39 cellular contexts compared by ENCODE assay signal in genomic region chr10:48948631-48949030, GRCh38. TPM values are rescaled to one million over a fixed set of nuclear protein-coding genes. Genes with fewer than 3 reads are reported as not detected.
"Had no signal": no experiment of that assay in that cellular context is flagged by ENCODE, and none has a peak within 500 bp of the region (broad histone marks: within the 10 kb centered on the region; RNA-seq: fewer than 3 reads in every experiment).

No MANE protein-coding gene starts in this region.

- H3K27ac ChIP-seq: adrenal gland, body of pancreas, breast epithelium, PC-9, RWPE1 had no signal

- H3K27ac Mint-ChIP-seq: activated CD4-positive, alpha-beta T cell treated with anti-CD3 and anti-CD28 coated beads for 36 hours; activated CD4-positive, alpha-beta T cell treated with anti-CD3 and anti-CD28 coated beads, Interleukin-2, amount 10 ng/mL, durations not matched to agents 7 days and 5 days; activated CD8-positive, alpha-beta T cell treated with anti-CD3 and anti-CD28 coated beads, Interleukin-2, amount 10 ng/mL, durations not matched to agents 7 days and 5 days; activated naive CD4-positive, alpha-beta T cell treated with anti-CD3 and anti-CD28 coated beads for 36 hours; activated naive CD4-positive, alpha-beta T cell treated with anti-CD3 and anti-CD28 coated beads, Interleukin-2, amount 50 U/mL, for 72 hours; activated T-cell treated with anti-CD3 and anti-CD28 coated beads, Interleukin-2, amount 50 U/mL, for 24 hours; activated T-helper 2 cell treated with anti-CD3 and anti-CD28 coated beads, Interferon-gamma antibody, Interleukin-2, Interleukin-4, amounts not matched to agents 10 μg/mL and 5 μg/mL and 100 μg/mL, durations not matched to agents 14 hours and 24 hours and 36 hours; T-helper 1 cell treated with Interleukin-12 subunit alpha and Interleukin-12 subunit beta and Interleukin-4 antibody, amounts not matched to agents 30 μg/mL and 1 μg/mL, for 36 hours; T-helper 2 cell treated with Interferon-gamma antibody and Interleukin-4, amounts not matched to agents 5 μg/mL and 100 μg/mL, for 36 hours; WTC11 had no signal

- H3K4me1 ChIP-seq: adrenal gland, body of pancreas, breast epithelium had no signal

- H3K9me3 Mint-ChIP-seq: activated CD4-positive, alpha-beta T cell treated with anti-CD3 and anti-CD28 coated beads, Interleukin-2, amount 10 ng/mL, durations not matched to agents 7 days and 5 days; activated naive CD4-positive, alpha-beta T cell treated with anti-CD3 and anti-CD28 coated beads for 36 hours; activated naive CD4-positive, alpha-beta T cell treated with anti-CD3 and anti-CD28 coated beads, Interleukin-2, amount 50 U/mL, for 72 hours; activated T-cell treated with anti-CD3 and anti-CD28 coated beads, Interleukin-2, amount 50 U/mL, for 24 hours; activated T-helper 2 cell treated with anti-CD3 and anti-CD28 coated beads, Interferon-gamma antibody, Interleukin-2, Interleukin-4, amounts not matched to agents 10 μg/mL and 5 μg/mL and 100 μg/mL, durations not matched to agents 14 hours and 24 hours and 36 hours; IgD-negative memory B cell; T-helper 1 cell treated with Interleukin-12 subunit alpha and Interleukin-12 subunit beta and Interleukin-4 antibody, amounts not matched to agents 30 μg/mL and 1 μg/mL, for 36 hours; T-helper 2 cell treated with Interferon-gamma antibody and Interleukin-4, amounts not matched to agents 5 μg/mL and 100 μg/mL, for 36 hours; WTC11 had no signal

- H3K4me3 Mint-ChIP-seq: activated CD4-positive, alpha-beta T cell treated with anti-CD3 and anti-CD28 coated beads for 36 hours; activated CD4-positive, alpha-beta T cell treated with anti-CD3 and anti-CD28 coated beads, Interleukin-2, amount 10 ng/mL, durations not matched to agents 7 days and 5 days; activated CD8-positive, alpha-beta T cell treated with anti-CD3 and anti-CD28 coated beads, Interleukin-2, amount 10 ng/mL, durations not matched to agents 7 days and 5 days; activated naive CD4-positive, alpha-beta T cell treated with anti-CD3 and anti-CD28 coated beads for 36 hours; activated T-cell treated with anti-CD3 and anti-CD28 coated beads, Interleukin-2, amount 50 U/mL, for 24 hours; T-helper 1 cell treated with Interleukin-12 subunit alpha and Interleukin-12 subunit beta and Interleukin-4 antibody, amounts not matched to agents 30 μg/mL and 1 μg/mL, for 36 hours; T-helper 2 cell treated with Interferon-gamma antibody and Interleukin-4, amounts not matched to agents 5 μg/mL and 100 μg/mL, for 36 hours; WTC11 had no signal

- H3K36me3 ChIP-seq: adrenal gland, breast epithelium, MG63 had no signal

- H3K27me3 ChIP-seq: adrenal gland, body of pancreas, breast epithelium, MG63 had no signal

- H3K4me3 ChIP-seq: adrenal gland, body of pancreas, breast epithelium, MG63, PC-9 had no signal

- H3K36me3 Mint-ChIP-seq: activated naive CD4-positive, alpha-beta T cell treated with anti-CD3 and anti-CD28 coated beads, Interleukin-2, amount 50 U/mL, for 72 hours; WTC11 had no signal

- H3K4me1 Mint-ChIP-seq: activated CD4-positive, alpha-beta T cell treated with anti-CD3 and anti-CD28 coated beads for 36 hours; activated CD4-positive, alpha-beta T cell treated with anti-CD3 and anti-CD28 coated beads, Interleukin-2, amount 10 ng/mL, durations not matched to agents 7 days and 5 days; IgD-negative memory B cell had no signal

- DNase-seq: activated CD4-positive, alpha-beta T cell treated with anti-CD3 and anti-CD28 coated beads for 36 hours; activated CD4-positive, alpha-beta T cell treated with anti-CD3 and anti-CD28 coated beads, Interleukin-2, amount 10 ng/mL, durations not matched to agents 7 days and 5 days; activated CD4-positive, alpha-beta T cell treated with anti-CD3 and anti-CD28 coated beads, Interleukin-2, amount 50 U/mL, for 48 hours; activated CD8-positive, alpha-beta T cell treated with anti-CD3 and anti-CD28 coated beads, Interleukin-2, amount 10 ng/mL, durations not matched to agents 7 days and 5 days; activated gamma-delta T cell; activated naive CD4-positive, alpha-beta T cell treated with anti-CD3 and anti-CD28 coated beads for 36 hours; activated T-cell treated with anti-CD3 and anti-CD28 coated beads, Interleukin-2, amount 50 U/mL, for 24 hours; adrenal gland; body of pancreas; caudate nucleus; Kasumi-1; KG1; MG63; NCI-H1048; NCI-H1105 treated with DMSO at 0.1 percent for 48 hours; NCI-H146; NCI-H187 treated with DMSO at 0.1 percent for 48 hours; NCI-H2081; NCI-H2171 treated with DMSO at 0.1 percent for 48 hours; NCI-H2227 treated with DMSO at 0.1 percent for 48 hours; NCI-H446; NCI-H510A treated with DMSO at 0.1 percent for 48 hours; NCI-H526 treated with DMSO at 0.1 percent for 48 hours; PC-9; SIG-M5 had no signal

- H3K9me3 ChIP-seq: adrenal gland, body of pancreas, breast epithelium, MG63 had no signal

- ATAC-seq: activated CD4-positive, alpha-beta T cell treated with anti-CD3 and anti-CD28 coated beads for 36 hours; activated CD4-positive, CD25-positive, alpha-beta regulatory T cell treated with anti-CD3 and anti-CD28 coated beads, Interleukin-2, amount 50 U/mL, for 24 hours; activated CD8-positive, alpha-beta T cell treated with anti-CD3 and anti-CD28 coated beads, Interleukin-2, amount 10 ng/mL, durations not matched to agents 7 days and 5 days; activated naive CD4-positive, alpha-beta T cell treated with anti-CD3 and anti-CD28 coated beads, Interleukin-2, amount 50 U/mL, for 72 hours; body of pancreas; Right ventricle myocardium inferior; WTC11 had no signal

- H3K27me3 Mint-ChIP-seq: activated CD4-positive, alpha-beta T cell treated with anti-CD3 and anti-CD28 coated beads for 36 hours; activated CD4-positive, alpha-beta T cell treated with anti-CD3 and anti-CD28 coated beads, Interleukin-2, amount 10 ng/mL, durations not matched to agents 7 days and 5 days; activated T-cell treated with anti-CD3 and anti-CD28 coated beads, Interleukin-2, amount 50 U/mL, for 24 hours; IgD-negative memory B cell had no signal

RNA-seq across cellular contexts. Expression of gene LRRC18, which starts 9.0 kb away (rescaled TPM):
- total RNA-seq: activated CD4-positive, alpha-beta T cell treated with anti-CD3 and anti-CD28 coated beads for 36 hours; activated CD4-positive, alpha-beta T cell treated with anti-CD3 and anti-CD28 coated beads, Interleukin-2, amount 10 ng/mL, durations not matched to agents 7 days and 5 days; activated naive CD4-positive, alpha-beta T cell treated with anti-CD3 and anti-CD28 coated beads for 36 hours; activated naive CD4-positive, alpha-beta T cell treated with anti-CD3 and anti-CD28 coated beads, Interleukin-2, amount 50 U/mL, for 72 hours; activated T-helper 2 cell treated with anti-CD3 and anti-CD28 coated beads, Interferon-gamma antibody, Interleukin-2, Interleukin-4, amounts not matched to agents 10 μg/mL and 5 μg/mL and 100 μg/mL, durations not matched to agents 14 hours and 24 hours and 36 hours; adrenal gland; astrocyte; body of pancreas; breast epithelium; cerebellum; OCI-LY7; PC-9; Right ventricle myocardium inferior; SK-MEL-5; WTC11 had no signal
- polyA plus RNA-seq: adrenal gland had no signal
